ENCODE assay signal across 1 cellular context in the genomic region with DNA sequence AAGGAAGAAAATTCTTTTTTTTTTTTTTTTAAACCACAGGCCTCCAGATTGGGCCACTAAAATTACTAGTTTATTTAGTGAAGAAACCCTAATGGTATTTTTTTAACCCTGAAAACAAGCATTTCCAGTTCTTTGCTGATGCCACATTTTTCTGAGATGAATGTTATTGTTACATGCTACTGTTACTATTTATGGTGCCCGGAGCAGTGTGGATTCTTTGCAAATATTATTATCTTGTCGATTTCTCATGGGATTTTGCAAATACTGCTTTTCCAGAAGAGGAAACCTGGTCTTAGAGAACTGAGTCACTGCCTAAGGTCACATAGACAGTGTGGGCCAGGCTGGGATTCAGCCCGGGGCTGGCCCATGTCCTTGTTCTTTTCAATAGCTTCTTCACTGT.
TF ChIP-seq lines count a peak whose summit lies in the region.

No MANE protein-coding gene starts in this region.

TF ChIP-seq in HepG2, 621 proteins besides CTCF, POLR2A, EP300 and RAD21 (continued from another document):
- TF ChIP-seq, protein P1, sequence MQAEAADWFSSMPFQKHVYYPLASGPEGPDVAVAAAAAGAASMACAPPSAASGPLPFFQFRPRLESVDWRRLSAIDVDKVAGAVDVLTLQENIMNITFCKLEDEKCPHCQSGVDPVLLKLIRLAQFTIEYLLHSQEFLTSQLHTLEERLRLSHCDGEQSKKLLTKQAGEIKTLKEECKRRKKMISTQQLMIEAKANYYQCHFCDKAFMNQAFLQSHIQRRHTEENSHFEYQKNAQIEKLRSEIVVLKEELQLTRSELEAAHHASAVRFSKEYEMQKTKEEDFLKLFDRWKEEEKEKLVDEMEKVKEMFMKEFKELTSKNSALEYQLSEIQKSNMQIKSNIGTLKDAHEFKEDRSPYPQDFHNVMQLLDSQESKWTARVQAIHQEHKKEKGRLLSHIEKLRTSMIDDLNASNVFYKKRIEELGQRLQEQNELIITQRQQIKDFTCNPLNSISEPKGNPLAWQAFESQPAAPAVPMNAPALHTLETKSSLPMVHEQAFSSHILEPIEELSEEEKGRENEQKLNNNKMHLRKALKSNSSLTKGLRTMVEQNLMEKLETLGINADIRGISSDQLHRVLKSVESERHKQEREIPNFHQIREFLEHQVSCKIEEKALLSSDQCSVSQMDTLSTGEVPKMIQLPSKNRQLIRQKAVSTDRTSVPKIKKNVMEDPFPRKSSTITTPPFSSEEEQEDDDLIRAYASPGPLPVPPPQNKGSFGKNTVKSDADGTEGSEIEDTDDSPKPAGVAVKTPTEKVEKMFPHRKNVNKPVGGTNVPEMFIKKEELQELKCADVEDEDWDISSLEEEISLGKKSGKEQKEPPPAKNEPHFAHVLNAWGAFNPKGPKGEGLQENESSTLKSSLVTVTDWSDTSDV (CRISPR knock-in tag; IDR thresholded peaks at IDR 0.05): no peak
- no peak for TF ChIP-seq ZBTB21 (CRISPR knock-in tag; IDR thresholded peaks at IDR 0.05)
- TF ChIP-seq ZSCAN30 (CRISPR knock-in tag; IDR thresholded peaks at IDR 0.05): no peak
